ENCODE assay signal across 25 cellular contexts in the genomic region with DNA sequence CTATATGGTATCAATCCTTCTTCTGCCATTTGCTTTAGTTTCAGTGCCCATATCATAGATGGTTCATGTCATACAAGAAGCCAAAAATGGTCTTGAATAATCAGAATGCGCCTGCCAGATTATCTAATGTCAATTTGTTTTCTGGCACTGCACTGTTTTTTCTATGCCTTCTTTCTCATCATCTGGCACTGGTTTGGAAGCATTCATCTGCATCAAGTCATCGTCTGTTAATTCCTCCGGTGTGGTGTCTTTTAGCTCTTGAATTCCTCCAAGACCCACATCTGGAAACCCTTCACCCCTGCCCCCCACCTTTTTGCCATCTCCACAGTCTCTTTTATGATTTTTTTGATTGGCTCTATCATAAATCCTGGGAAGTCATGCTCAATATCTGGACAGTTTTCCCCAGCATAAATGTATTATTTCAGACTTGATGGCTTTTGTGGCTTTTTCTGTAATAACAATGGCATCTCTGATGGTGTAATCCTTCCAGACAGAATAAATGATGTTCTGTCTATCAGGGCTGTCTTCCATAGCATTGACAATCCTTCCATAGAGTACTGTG.
"Had no signal": no experiment of that assay in that cellular context is flagged by ENCODE, and none has a peak within 500 bp of the region (broad histone marks: within the 10 kb centered on the region; RNA-seq: fewer than 3 reads in every experiment).

No MANE protein-coding gene starts in this region.

- H3K4me3 ChIP-seq: dorsolateral prefrontal cortex, gastroesophageal sphincter, lung, neural progenitor cell, ovary, spleen, tibial artery, upper lobe of left lung, uterus had no signal

- H3K4me1 ChIP-seq: gastroesophageal sphincter, tibial artery, upper lobe of left lung, uterus had no signal

- ATAC-seq: esophagus mucosa; gastroesophageal sphincter; left colon; left ventricle myocardium superior; natural killer cell treated with Interleukin-12 subunit alpha and Interleukin-12 subunit beta and Interleukin-15 and Interleukin-18, amount 100 ng/mL, for 72 hours; right cardiac atrium; stimulated activated memory B cell treated with anti-CD40 and anti-IgM and Interleukin-4, amounts not matched to agents 10 μg/mL and 1 μg/mL and 100 μg/mL, for 72 hours had no signal

- H3K4me2 ChIP-seq: neural progenitor cell had no signal

- DNase-seq: cortex of kidney; dorsolateral prefrontal cortex; effector CD8-positive, alpha-beta T cell; glutamatergic neuron; left colon; left ventricle myocardium superior; mesenchymal stem cell; midbrain; nucleus accumbens; ovary; right cardiac atrium; spleen; stimulated activated CD4-positive, alpha-beta T cell treated with anti-CD3 and anti-CD28 coated beads, Interleukin-15, amount 100 ng/mL, for 24 hours; stimulated activated CD4-positive, alpha-beta T cell treated with anti-CD3 and anti-CD28 coated beads, Interleukin-1b, Interleukin-23, amount 100 ng/mL, for 48 hours; stimulated activated CD4-positive, alpha-beta T cell treated with anti-CD3 and anti-CD28 coated beads, Interleukin-4, amount 100 ng/mL, for 24 hours; tibial artery; upper lobe of left lung; uterus had no signal

- H3K36me3 ChIP-seq: gastroesophageal sphincter, neural progenitor cell, ovary, spleen, tibial artery, upper lobe of left lung, uterus had no signal

- H3K27ac ChIP-seq: dorsolateral prefrontal cortex, gastroesophageal sphincter, neural progenitor cell, ovary, spleen, tibial artery, upper lobe of left lung, uterus had no signal

- FAIRE-seq: endometrium had no signal

- H3K9me3 ChIP-seq: ovary, uterus had no signal

- H3K27me3 ChIP-seq: dorsolateral prefrontal cortex, gastroesophageal sphincter, neural progenitor cell, ovary, tibial artery, upper lobe of left lung, uterus had no signal
